15 cellular contexts compared by ENCODE assay signal in genomic region chr5:72234898-72235297, GRCh38.
DNase-seq lines count a peak whose midpoint lies in the region; ATAC-seq, FAIRE-seq and TF ChIP-seq lines count a peak whose summit lies in the region.
"Had no signal": no experiment of that assay in that cellular context is flagged by ENCODE, and none has a peak within 500 bp of the region (broad histone marks: within the 10 kb centered on the region; RNA-seq: fewer than 3 reads in every experiment).

No MANE protein-coding gene starts in this region.

- TF ChIP-seq EP300 in sigmoid colon (IDR thresholded peaks at IDR 0.05) = no peak

- H3K27ac Mint-ChIP-seq in GM23338 = peak overlapping the region; percentile 96
- H3K27ac Mint-ChIP-seq: progenitor cell of endocrine pancreas had no signal

- FAIRE-seq in bronchial epithelial cell (lab: Jason Lieb, UNC) = no peak

- no peaks in the 10 kb centered on the region for H3K9me3 ChIP-seq in OCI-LY1 (ENCODE audit: low read length)
- H3K9me3 ChIP-seq in osteoblast (ENCODE audit: low read depth, low read length) = no peaks in the 10 kb centered on the region
- no peaks in the 10 kb centered on the region for H3K9me3 ChIP-seq in sigmoid colon
- H3K9me3 ChIP-seq: body of pancreas, left ventricle myocardium inferior had no signal

- H2AFZ ChIP-seq in GM23338 (no peak overlapping the region), OCI-LY1 (ENCODE audit: low read length) (no peak overlapping the region), osteoblast (ENCODE audit: low read length) (no peak overlapping the region)

- no peaks in the 10 kb centered on the region for H3K9me3 Mint-ChIP-seq in GM23338

- H3K27ac ChIP-seq in GM23338 (ENCODE audit: low read depth) (peak overlapping the region; percentile 75; the same call in 1 of the 2 replicates), OCI-LY1 (ENCODE audit: low read depth, low read length, poor library complexity, severe bottlenecking) (peak overlapping the region; percentile 96), osteoblast (ENCODE audit: low read depth, low read length) (peak overlapping the region; percentile 86), sigmoid colon (no peak overlapping the region)
- H3K27ac ChIP-seq: body of pancreas, left ventricle myocardium inferior, WERI-Rb-1 had no signal

- H3K9ac ChIP-seq in OCI-LY1 (ENCODE audit: low read length) = no peak overlapping the region

- no peak overlapping the region; the same call in 2 of the 3 replicates for H3K4me3 Mint-ChIP-seq in GM23338

- TF ChIP-seq CTCF in GM23338 (conservative IDR thresholded peaks at IDR 0.05; ENCODE audit: low read depth in 2 of 2) (no peak), OCI-LY1 (IDR thresholded peaks at IDR 0.05; ENCODE audit: low read length) (no peak), bronchial epithelial cell (IDR thresholded peaks at IDR 0.05; ENCODE audit: insufficient read depth, low read length, severe bottlenecking) (no peak), osteoblast (IDR thresholded peaks at IDR 0.05; ENCODE audit: extremely low read depth, low read depth, low read length) (no peak), GM13976 (IDR thresholded peaks at IDR 0.05; ENCODE audit: borderline replicate concordance, control extremely low read depth, extremely low read depth, insufficient read depth, missing control alignments) (no peak), sigmoid colon (IDR thresholded peaks at IDR 0.05) (no peak)

- no peak overlapping the region for H3K4me3 ChIP-seq in GM23338
- H3K4me3 ChIP-seq in OCI-LY1 (ENCODE audit: low read depth, low read length, poor library complexity, severe bottlenecking) = peak overlapping the region; percentile 8
- no peak overlapping the region for H3K4me3 ChIP-seq in bronchial epithelial cell (ENCODE audit: low read depth, low read length)
- no peak overlapping the region for H3K4me3 ChIP-seq in osteoblast (ENCODE audit: insufficient read depth, low read length)
- no peak overlapping the region for H3K4me3 ChIP-seq in sigmoid colon
- H3K4me3 ChIP-seq: body of pancreas, dorsolateral prefrontal cortex, left ventricle myocardium inferior had no signal

- H3K9me2 ChIP-seq in GM23338 (ENCODE audit: insufficient read depth) (no peaks in the 10 kb centered on the region), OCI-LY1 (ENCODE audit: low read depth, low read length) (no peaks in the 10 kb centered on the region)

- no peaks in the 10 kb centered on the region for H4K20me1 ChIP-seq in GM23338 (replicated peaks; ENCODE audit: insufficient read depth)
- H4K20me1 ChIP-seq in OCI-LY1 (ENCODE audit: insufficient read depth, low read length) = no peaks in the 10 kb centered on the region
- H4K20me1 ChIP-seq in osteoblast (ENCODE audit: insufficient read depth, low read length) = no peaks in the 10 kb centered on the region

- H3K4me1 ChIP-seq in GM23338 (ENCODE audit: insufficient read depth) = peaks cover 47% of the 10 kb centered on the region
- H3K4me1 ChIP-seq in OCI-LY1 (ENCODE audit: insufficient read depth, low read length, severe bottlenecking) = peaks cover 66% of the 10 kb centered on the region
- H3K4me1 ChIP-seq in osteoblast (ENCODE audit: insufficient read depth, low read length) = peaks cover 37% of the 10 kb centered on the region
- H3K4me1 ChIP-seq in sigmoid colon = peaks cover 0 to 8% (median 0%) of the 10 kb centered on the region in 4 donors
- H3K4me1 ChIP-seq: body of pancreas had no signal

- in situ Hi-C loops in GM13976 (cut with MboI; ENCODE audit: low sequenced_read_pairs, unreplicated experiment) = no loop called here

- WGBS in sigmoid colon, 2 donors = 95 to 97% methylated on average over 1 of the region's 1 CpG

- intact Hi-C loops in sigmoid colon (cut with DNase I) = no loop called here

- H3K4me2 ChIP-seq in GM23338 (peak overlapping the region; percentile 10), OCI-LY1 (ENCODE audit: low read length) (peak overlapping the region; percentile 12; the same call in 1 of the 2 replicates), osteoblast (ENCODE audit: insufficient read depth, low read length) (peak overlapping the region; percentile 47)

- no peak for DNase-seq in GM23338 (ENCODE audit: low spot score)
- peak; percentile 75 for DNase-seq in bronchial epithelial cell (ENCODE audit: low read depth)
- DNase-seq in osteoblast (ENCODE audit: insufficient read length, low spot score, missing footprints) = no peak
- DNase-seq in GM13976 (ENCODE audit: low spot score) = no peak
- no peak for DNase-seq in activated naive CD4-positive, alpha-beta T cell treated with Interleukin-2 at 50 U/mL for 16 hours
- no peak for DNase-seq in sigmoid colon
- DNase-seq: activated effector memory CD4-positive, alpha-beta T cell treated with anti-CD3 and anti-CD28 coated beads, Interleukin-2, amount 50 U/mL, for 16 hours; body of pancreas; dorsolateral prefrontal cortex; left ventricle myocardium inferior; NCI-H187 treated with DMSO at 0.1 percent for 48 hours; WERI-Rb-1 had no signal

- H3K4me1 Mint-ChIP-seq in GM23338 = peaks cover 61% of the 10 kb centered on the region

- H3K79me2 ChIP-seq in GM23338 (replicated peaks; ENCODE audit: insufficient read depth) = no peaks in the 10 kb centered on the region
- H3K79me2 ChIP-seq in OCI-LY1 (ENCODE audit: insufficient read depth, low read length) = no peaks in the 10 kb centered on the region
- H3K79me2 ChIP-seq in osteoblast (ENCODE audit: insufficient read depth, low read length) = peaks cover 2% of the 10 kb centered on the region

- H3K27me3 Mint-ChIP-seq in GM23338 (ENCODE audit: insufficient read depth, low read depth, poor library complexity) = peaks cover 3% of the 10 kb centered on the region

- peaks cover 27% of the 10 kb centered on the region; the same call in 2 of the 3 replicates for H3K36me3 Mint-ChIP-seq in GM23338 (ENCODE audit: low read depth)

- H3K27me3 ChIP-seq in GM23338 (ENCODE audit: insufficient read depth) (no peaks in the 10 kb centered on the region), OCI-LY1 (ENCODE audit: insufficient read depth, low read length) (no peaks in the 10 kb centered on the region), bronchial epithelial cell (ENCODE audit: control insufficient read depth, insufficient read depth, low read length) (no peaks in the 10 kb centered on the region), osteoblast (ENCODE audit: insufficient read depth, low read length) (no peaks in the 10 kb centered on the region), sigmoid colon (no peaks in the 10 kb centered on the region)
- H3K27me3 ChIP-seq: body of pancreas, dorsolateral prefrontal cortex had no signal

- H3K36me3 ChIP-seq in GM23338 (ENCODE audit: insufficient read depth) = peaks cover 7% of the 10 kb centered on the region; the same call in 1 of the 2 replicates
- H3K36me3 ChIP-seq in OCI-LY1 (ENCODE audit: insufficient read depth, low read length) = peaks cover 65% of the 10 kb centered on the region
- H3K36me3 ChIP-seq in bronchial epithelial cell (ENCODE audit: control insufficient read depth, insufficient read depth, low read length) = no peaks in the 10 kb centered on the region
- peaks cover 8% of the 10 kb centered on the region for H3K36me3 ChIP-seq in osteoblast (ENCODE audit: insufficient read depth, low read length)
- H3K36me3 ChIP-seq in sigmoid colon = peaks cover 0 to 39% (median 2%) of the 10 kb centered on the region in 4 donors

- H3F3A ChIP-seq in GM23338 (replicated peaks; ENCODE audit: low read depth) = no peaks in the 10 kb centered on the region
- no peaks in the 10 kb centered on the region; the same call in 1 of the 2 replicates for H3F3A ChIP-seq in OCI-LY1 (ENCODE audit: insufficient read depth, low read length)

- TF ChIP-seq POLR2A in sigmoid colon (IDR thresholded peaks at IDR 0.05) = no peak

- ATAC-seq in GM23338 = no peak
- ATAC-seq in HG03520 (IDR thresholded peaks at IDR 0.05; ENCODE audit: unreplicated experiment) = no peak
- ATAC-seq: body of pancreas had no signal

TF ChIP-seq in GM23338, 12 proteins besides CTCF, POLR2A, EP300 and RAD21 (continues in another document):
- TF ChIP-seq STAT1 (IDR thresholded peaks at IDR 0.05; ENCODE audit: unreplicated experiment) (no peak), EZH2phosphoT487 (IDR thresholded peaks at IDR 0.05; ENCODE audit: unreplicated experiment) (no peak), ZNF114 (CRISPR knock-in tag; IDR thresholded peaks at IDR 0.05) (no peak), REST (IDR thresholded peaks at IDR 0.05; ENCODE audit: unreplicated experiment) (no peak), EZH2 (IDR thresholded peaks at IDR 0.05; ENCODE audit: low read depth, unreplicated experiment) (no peak), POLR2AphosphoS5 (IDR thresholded peaks at IDR 0.05; ENCODE audit: low read depth) (no peak), ZNF331 (CRISPR knock-in tag; IDR thresholded peaks at IDR 0.05; ENCODE audit: low read depth) (no peak)

Comparison
In these comparisons a context has a peak if more than half of its experiments do, and no peak if none do; other contexts are left out.
1. H3K27ac ChIP-seq: peak in GM23338 (single experiment), OCI-LY1 (single experiment) and osteoblast (single experiment); none in sigmoid colon (0 of 4).
2. Peak in every context shown above with its lines, with median percentiles within 50 percentile points of each other: H3K4me2 ChIP-seq.